In the genomic region with DNA sequence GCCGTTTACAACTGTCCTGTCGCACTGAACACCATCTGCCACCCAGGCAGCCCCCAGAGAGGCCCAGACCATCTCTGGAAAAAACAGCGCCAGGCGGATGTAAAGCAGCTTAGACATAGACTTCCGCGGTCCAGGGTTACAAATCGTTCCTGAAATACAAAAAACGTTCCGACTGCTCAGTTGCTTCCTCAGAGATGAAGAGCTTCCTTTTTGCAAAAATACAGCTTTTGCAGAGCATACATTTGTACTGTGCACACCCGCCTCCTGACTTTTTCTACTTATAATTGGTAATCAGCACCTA, we compare ENCODE assay signal across 8 cellular contexts. TPM values are rescaled to one million over a fixed set of nuclear protein-coding genes. Genes with fewer than 3 reads are reported as not detected.
DNase-seq lines count a peak whose midpoint lies in the region; ATAC-seq, FAIRE-seq and TF ChIP-seq lines count a peak whose summit lies in the region.

No MANE protein-coding gene starts in this region.

- peaks cover 15% of the 10 kb centered on the region for H3F3A ChIP-seq in DOHH2 (ENCODE audit: control insufficient read depth, insufficient read depth)

- peaks cover 26% of the 10 kb centered on the region for H4K20me1 ChIP-seq in DOHH2 (ENCODE audit: control insufficient read depth, insufficient read depth, low read depth, low read length)

- POLR2A ChIA-PET in naive thymus-derived CD8-positive, alpha-beta T cell (lab: Charles Lee) = interaction anchor here (1.0 to 1.9 kb wide), 3 partner anchors 10 to 380 kb away, joined by 3 to 31 read pairs (median 3); a partner anchor contains a TSS

- DNase-seq in NCI-H1694 treated with DMSO at 0.1 percent for 48 hours (lab: John Stamatoyannopoulos, UW) (peak; percentile 44), H54 (ENCODE audit: insufficient read length, low spot score) (no peak), HuH-7.5 (ENCODE audit: low spot score) (no peak), BE2C (no peak), AG08396 (ENCODE audit: low spot score) (no peak)
- peak; percentile 62 for DNase-seq in activated naive CD8-positive, alpha-beta T cell treated with anti-CD3 and anti-CD28 coated beads, Interleukin-2, amount 50 U/mL, for 24 hours
- peak in 9 of 10 donors; percentile 24 to 67 (median 34) for DNase-seq in naive thymus-derived CD8-positive, alpha-beta T cell

- peaks cover 52% of the 10 kb centered on the region for H3K79me2 ChIP-seq in DOHH2 (ENCODE audit: control insufficient read depth, low read length)

- H3K27me3 ChIP-seq in DOHH2 (ENCODE audit: control insufficient read depth, low read length) (no peaks in the 10 kb centered on the region), BE2C (no peaks in the 10 kb centered on the region)

- H3K4me1 Mint-ChIP-seq in activated naive CD8-positive, alpha-beta T cell treated with anti-CD3 and anti-CD28 coated beads, Interleukin-2, amount 50 U/mL, for 24 hours = peaks cover 44% of the 10 kb centered on the region
- peaks cover 22 to 57% (median 47%) of the 10 kb centered on the region in 4 donors for H3K4me1 Mint-ChIP-seq in naive thymus-derived CD8-positive, alpha-beta T cell

- FAIRE-seq in H54 (lab: Jason Lieb, UNC) = no peak

- H3K4me2 ChIP-seq in DOHH2 (ENCODE audit: low read length) = peak overlapping the region; percentile 80

- H3K36me3 Mint-ChIP-seq in activated naive CD8-positive, alpha-beta T cell treated with anti-CD3 and anti-CD28 coated beads, Interleukin-2, amount 50 U/mL, for 24 hours (ENCODE audit: low read depth) = peaks cover 24% of the 10 kb centered on the region
- H3K36me3 Mint-ChIP-seq in naive thymus-derived CD8-positive, alpha-beta T cell = peaks cover 0 to 43% (median 0%) of the 10 kb centered on the region in 3 donors

- peak overlapping the region; percentile 80 for H3K27ac ChIP-seq in DOHH2 (ENCODE audit: low read depth, low read length)

- H3K4me3 ChIP-seq in DOHH2 (ENCODE audit: low read length) = peak overlapping the region; percentile 63
- no peak overlapping the region for H3K4me3 ChIP-seq in BE2C (ENCODE audit: low read depth, low read length)

- H3K27me3 Mint-ChIP-seq in activated naive CD8-positive, alpha-beta T cell treated with anti-CD3 and anti-CD28 coated beads, Interleukin-2, amount 50 U/mL, for 24 hours = no peaks in the 10 kb centered on the region
- H3K27me3 Mint-ChIP-seq in naive thymus-derived CD8-positive, alpha-beta T cell = no peaks in the 10 kb centered on the region

- H3K4me1 ChIP-seq in DOHH2 (ENCODE audit: control insufficient read depth, low read length) (peaks cover 45% of the 10 kb centered on the region), BE2C (peaks cover 2% of the 10 kb centered on the region)

- H3K9me3 Mint-ChIP-seq in activated naive CD8-positive, alpha-beta T cell treated with anti-CD3 and anti-CD28 coated beads, Interleukin-2, amount 50 U/mL, for 24 hours = no peaks in the 10 kb centered on the region
- H3K9me3 Mint-ChIP-seq in naive thymus-derived CD8-positive, alpha-beta T cell = no peaks in the 10 kb centered on the region

- H3K4me3 Mint-ChIP-seq in activated naive CD8-positive, alpha-beta T cell treated with anti-CD3 and anti-CD28 coated beads, Interleukin-2, amount 50 U/mL, for 24 hours = peak overlapping the region; percentile 51
- H3K4me3 Mint-ChIP-seq in naive thymus-derived CD8-positive, alpha-beta T cell = peak overlapping the region; percentile 75 to 88 (median 84)

- ATAC-seq in activated naive CD8-positive, alpha-beta T cell treated with anti-CD3 and anti-CD28 coated beads, Interleukin-2, amount 50 U/mL, for 24 hours = peak; percentile 80
- peak; percentile 51 to 73 for ATAC-seq in naive thymus-derived CD8-positive, alpha-beta T cell

- peaks cover 36% of the 10 kb centered on the region for H3K36me3 ChIP-seq in DOHH2 (ENCODE audit: control insufficient read depth, low read length)
- H3K36me3 ChIP-seq in BE2C = peaks cover 15% of the 10 kb centered on the region

- no peak for TF ChIP-seq POLR2A in H54 (IDR thresholded peaks at IDR 0.05; ENCODE audit: low read depth, low read length)

- no peaks in the 10 kb centered on the region for H3K9me2 ChIP-seq in DOHH2 (replicated peaks; ENCODE audit: control insufficient read depth, low read length)

- TF ChIP-seq CTCF in DOHH2 (IDR thresholded peaks at IDR 0.05; ENCODE audit: low read depth, low read length, poor library complexity, severe bottlenecking) (no peak), BE2C (IDR thresholded peaks at IDR 0.05; ENCODE audit: low read depth, low read length) (no peak)

- no peaks in the 10 kb centered on the region for H3K9me3 ChIP-seq in DOHH2 (ENCODE audit: control insufficient read depth, insufficient read depth, low read length)
- no peaks in the 10 kb centered on the region for H3K9me3 ChIP-seq in BE2C

- H3K27ac Mint-ChIP-seq in activated naive CD8-positive, alpha-beta T cell treated with anti-CD3 and anti-CD28 coated beads, Interleukin-2, amount 50 U/mL, for 24 hours = peak overlapping the region; percentile 81
- peak overlapping the region; percentile 80 to 96 (median 92) for H3K27ac Mint-ChIP-seq in naive thymus-derived CD8-positive, alpha-beta T cell

RNA-seq across cellular contexts. Expression of a gene that starts 11.4 kb away (rescaled TPM):
- total RNA-seq in naive thymus-derived CD8-positive, alpha-beta T cell = 10 to 100 TPM; 75.4 to 78.1 TPM
- polyA plus RNA-seq in naive thymus-derived CD8-positive, alpha-beta T cell = 10 to 100 TPM in 1 of 3 donors, 1 to 10 TPM in 2; 7.2 to 11.9 (median 7.6) TPM
- 24.4 TPM for polyA plus RNA-seq in BE2C (2012; ENCODE audit: insufficient read depth, insufficient read length, low read depth)

RNA-seq across cellular contexts. Expression of a gene that starts 47.6 kb away (rescaled TPM):
- 10 to 100 TPM; 33.1 to 35.3 TPM for total RNA-seq in naive thymus-derived CD8-positive, alpha-beta T cell
- polyA plus RNA-seq in naive thymus-derived CD8-positive, alpha-beta T cell = 10 to 100 TPM; 39.2 to 51.1 (median 42.0) TPM
- polyA plus RNA-seq in BE2C (2012; ENCODE audit: insufficient read depth, insufficient read length, low read depth) = 132 TPM

Comparison
In these comparisons a context has a peak if more than half of its experiments do, and no peak if none do; other contexts are left out.
1. DNase-seq: peak in NCI-H1694 treated with DMSO at 0.1 percent for 48 hours (single experiment), activated naive CD8-positive, alpha-beta T cell treated with anti-CD3 and anti-CD28 coated beads, Interleukin-2, amount 50 U/mL, for 24 hours (single experiment) and naive thymus-derived CD8-positive, alpha-beta T cell (9 of 10); none in H54 (single experiment), HuH-7.5 (single experiment), BE2C (single experiment) and AG08396 (single experiment).